8 cellular contexts compared by ENCODE assay signal in the genomic region with DNA sequence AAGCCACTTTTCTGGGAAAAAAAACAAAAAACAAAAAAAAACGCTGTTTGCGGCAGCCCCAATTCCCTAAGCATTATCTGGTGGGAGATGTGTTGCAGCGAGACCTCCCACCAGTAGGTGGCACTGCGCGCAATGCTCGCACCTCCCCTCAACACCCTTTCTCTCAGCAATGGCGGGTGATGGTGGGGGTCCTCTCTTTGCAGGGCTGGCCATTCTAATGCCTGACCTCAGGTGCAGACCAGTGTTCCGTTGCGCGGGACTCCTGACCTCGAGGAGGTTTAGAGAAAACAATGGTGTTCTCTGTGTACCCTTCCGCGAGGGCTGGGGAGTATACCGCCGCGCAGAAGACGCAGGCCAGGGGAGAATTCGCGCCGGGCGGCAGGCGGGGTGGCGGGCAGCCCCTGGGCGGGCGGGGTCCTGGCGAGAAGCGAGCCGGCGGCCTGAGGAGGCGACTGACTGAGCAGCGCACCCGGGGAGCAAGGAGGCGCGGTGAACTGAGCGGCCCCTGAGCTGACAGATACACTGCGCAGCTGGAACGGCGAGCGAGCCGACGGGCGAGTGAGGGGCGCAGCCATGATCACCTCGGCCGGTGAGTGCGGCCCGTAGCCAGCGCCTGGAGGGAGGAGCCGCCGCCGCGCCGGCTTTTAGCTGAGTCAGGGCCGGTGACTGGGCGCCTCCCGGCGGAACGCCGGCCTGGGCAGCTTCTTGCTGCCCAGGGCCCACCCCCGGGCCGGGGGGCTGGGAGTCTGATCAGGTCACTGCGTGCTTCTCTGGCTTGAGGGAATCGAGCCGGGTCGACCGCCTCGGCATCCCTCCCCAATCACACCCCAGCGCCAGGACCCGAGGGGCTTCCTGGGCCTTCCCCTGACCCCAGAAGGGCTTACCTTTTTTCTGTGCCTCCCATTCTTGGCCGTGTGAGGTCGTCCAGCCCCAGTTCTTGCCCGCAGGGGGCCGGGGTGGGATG. TPM values are rescaled to one million over a fixed set of nuclear protein-coding genes. Genes with fewer than 3 reads are reported as not detected.
DNase-seq lines count a peak whose midpoint lies in the region; ATAC-seq, FAIRE-seq and TF ChIP-seq lines count a peak whose summit lies in the region.

Gene PSMD1 (plus strand): TSS at position 415 of the 964 bp plus-strand sequence. CDS start 159 bp downstream, at position 574.

- H2AFZ ChIP-seq in OCI-LY7 (ENCODE audit: low read length), result peak within 1 kb of the TSS; percentile 59
- peak within 1 kb of the TSS; percentile 90 for H2AFZ ChIP-seq in endothelial cell of umbilical vein (ENCODE audit: low read depth, low read length)

- dilution Hi-C loops in endothelial cell of umbilical vein (cut with MboI; ENCODE audit: extremely low pct_ligation_motif_present, low sequenced_read_pairs), result no loop called here

- H3K9me1 ChIP-seq in endothelial cell of umbilical vein (replicated peaks; ENCODE audit: control insufficient read depth, extremely low read depth, insufficient read depth, low read length), result no peaks in the 10 kb centered on the region

- no peaks in the 10 kb centered on the region for H3K9me2 ChIP-seq in OCI-LY7 (ENCODE audit: insufficient read depth, low read length)

- intact Hi-C loops in OCI-LY7 (cut with micrococcal nuclease; ENCODE audit: unreplicated experiment), result no loop called here
- intact Hi-C loops in endothelial cell of umbilical vein (cut with micrococcal nuclease), result loop anchor here (1.0 kb wide), 1 partner anchor 142 kb away; the partner anchor contains the start of gene ARMC9

- TF ChIP-seq CTCF in OCI-LY7 (conservative IDR thresholded peaks at IDR 0.05; ENCODE audit: low read length) (peak; percentile 94), endothelial cell of umbilical vein (IDR thresholded peaks at IDR 0.05; ENCODE audit: extremely low read depth in 1 of 2, insufficient read depth in 1 of 2, low read depth in 1 of 2, low read length in 2 of 2) (peak; percentile 97 to 98)

- BruUV-seq in OCI-LY7 (replicated peaks; lab: Mats Ljungman, UMichigan) (no TSS peak), endothelial cell of umbilical vein (replicated peaks; lab: Mats Ljungman, UMichigan) (TSS peak; percentile 14)

- peaks cover 24% of the 10 kb centered on the region for H3K36me3 ChIP-seq in OCI-LY7 (ENCODE audit: insufficient read depth, low read length)
- peaks cover 0 to 3% of the 10 kb centered on the region in 2 experiments for H3K36me3 ChIP-seq in endothelial cell of umbilical vein (ENCODE audit: control insufficient read depth in 2 of 2, extremely low read depth in 1 of 2, insufficient read depth in 2 of 2, low read length in 2 of 2)

- H3K9ac ChIP-seq in endothelial cell of umbilical vein (replicated peaks; ENCODE audit: extremely low read depth, insufficient read depth, low read length), result peak within 1 kb of the TSS; percentile 98

- peak; percentile 71 for TF ChIP-seq POLR2A in endothelial cell of umbilical vein (IDR thresholded peaks at IDR 0.05; ENCODE audit: low read depth, low read length)

- ATAC-seq in GM21515 (IDR thresholded peaks at IDR 0.05; ENCODE audit: unreplicated experiment), result peak; percentile 77

- H3K4me1 ChIP-seq in OCI-LY7 (ENCODE audit: insufficient read depth, low read length, poor library complexity, severe bottlenecking) (peaks cover 33% of the 10 kb centered on the region), endothelial cell of umbilical vein (ENCODE audit: control insufficient read depth, extremely low read depth, insufficient read depth, low read length) (peaks cover 24% of the 10 kb centered on the region)

- peak within 1 kb of the TSS; percentile 47 for H3K27ac ChIP-seq in OCI-LY7 (ENCODE audit: low read depth, low read length, poor library complexity, severe bottlenecking)
- H3K27ac ChIP-seq in endothelial cell of umbilical vein (ENCODE audit: insufficient read depth, low read depth, low read length), result peak within 1 kb of the TSS; percentile 86

- FAIRE-seq in endothelial cell of umbilical vein (lab: Jason Lieb, UNC), result peak; percentile 78

- POLR2A ChIA-PET in OCI-LY7 (lab: Charles Lee), result interaction anchor here (0.5 to 1.9 kb wide), 2 partner anchors 13 to 150 kb away, joined by 3 to 5 read pairs; no protein-coding TSS in a partner anchor
- POLR2A ChIA-PET in endothelial cell of umbilical vein (lab: Charles Lee), result no interaction called here

- peak within 1 kb of the TSS; percentile 99 for H3K4me3 ChIP-seq in OCI-LY7 (ENCODE audit: low read depth, low read length, poor library complexity, severe bottlenecking)
- H3K4me3 ChIP-seq in endothelial cell of umbilical vein (replicated peaks in 1 of 3; ENCODE audit: insufficient read depth in 1 of 3, low read depth in 1 of 3, low read length in 3 of 3), result peak within 1 kb of the TSS; percentile 98 to 99 (median 99)

- H3K4me2 ChIP-seq in OCI-LY7 (ENCODE audit: low read length) (peak within 1 kb of the TSS; percentile 92), endothelial cell of umbilical vein (ENCODE audit: insufficient read depth, low read length) (peak within 1 kb of the TSS; percentile 86)

- H3K79me2 ChIP-seq in OCI-LY7 (ENCODE audit: insufficient read depth, low read depth, low read length) (peaks cover 48% of the 10 kb centered on the region), endothelial cell of umbilical vein (ENCODE audit: control insufficient read depth, insufficient read depth, low read length) (peaks cover 49% of the 10 kb centered on the region)

- peaks cover 27% of the 10 kb centered on the region for H4K20me1 ChIP-seq in OCI-LY7 (ENCODE audit: insufficient read depth, low read length)
- H4K20me1 ChIP-seq in endothelial cell of umbilical vein (replicated peaks; ENCODE audit: control insufficient read depth, extremely low read depth, insufficient read depth, low read length), result peaks cover 2% of the 10 kb centered on the region

- H3K9me3 ChIP-seq in OCI-LY7 (ENCODE audit: low read length) (no peaks in the 10 kb centered on the region), endothelial cell of umbilical vein (replicated peaks; ENCODE audit: control insufficient read depth, insufficient read depth, low read length) (no peaks in the 10 kb centered on the region)

- H3K27me3 ChIP-seq in endothelial cell of umbilical vein (ENCODE audit: control insufficient read depth in 2 of 2, insufficient read depth in 2 of 2, low read length in 2 of 2), result peaks cover 0 to 3% of the 10 kb centered on the region in 2 experiments

- CTCF ChIA-PET in OCI-LY7 (lab: Charles Lee; ENCODE audit: unreplicated experiment) (interaction anchor here (0.6 to 0.7 kb wide), 3 partner anchors 45 to 831 kb away, joined by 3 to 6 read pairs (median 5); partner anchors contain the start of gene SP140), endothelial cell of umbilical vein (lab: Charles Lee) (interaction anchor here (0.8 to 2.0 kb wide), 6 partner anchors 9 to 232 kb away, joined by 3 to 5 read pairs (median 4); partner anchors contain the start of gene C2orf72)

- DNase-seq in DMS114 treated with DMSO at 0.1 percent for 48 hours (lab: John Stamatoyannopoulos, UW; ENCODE audit: unreplicated experiment), result peak; percentile 82
- DNase-seq in HuH-7 (ENCODE audit: low spot score), result peak; percentile 93
- DNase-seq in OCI-LY7 (ENCODE audit: low spot score), result peak; percentile 95
- peak; percentile 86 for DNase-seq in activated T-cell treated with anti-CD3 and anti-CD28 coated beads for 1 hour (ENCODE audit: low read depth)
- DNase-seq in endothelial cell of umbilical vein (ENCODE audit: low read depth, low spot score), result peak; percentile 95
- DNase-seq in middle frontal gyrus (ENCODE audit: extremely low spot score, low spot score), result peak; percentile 85
- peak; percentile 78 to 89 for DNase-seq in stimulated activated CD8-positive, alpha-beta memory T cell treated with anti-CD3 and anti-CD28 coated beads, Interleukin-2, amount 100 ng/mL, for 48 hours (ENCODE audit: low read depth in 2 of 2)

TF ChIP-seq in endothelial cell of umbilical vein, 7 proteins besides CTCF, POLR2A, EP300 and RAD21:
- no peak for TF ChIP-seq EZH2 (IDR thresholded peaks at IDR 0.05; ENCODE audit: borderline replicate concordance, low read depth, low read length, severe bottlenecking)
- TF ChIP-seq FOS (IDR thresholded peaks at IDR 0.05; ENCODE audit: borderline replicate concordance, insufficient read depth, low read length), result peak; percentile 8
- peak; percentile 69 for TF ChIP-seq POLR2AphosphoS5 (IDR thresholded peaks at IDR 0.05; ENCODE audit: insufficient read depth, low read depth, low read length)
- no peak for TF ChIP-seq GATA2 (IDR thresholded peaks at IDR 0.05; ENCODE audit: insufficient read depth, insufficient read length, low read depth, low read length)
- peak; percentile 58 for TF ChIP-seq MYC (IDR thresholded peaks at IDR 0.05; ENCODE audit: low read depth, low read length)
TF ChIP-seq in endothelial cell of umbilical vein: peak in this region for 3.

RNA-seq across cellular contexts. Expression of gene PSMD1, which starts in this region (rescaled TPM):
- 60.5 and 74.5 TPM in 2 replicates for total RNA-seq in OCI-LY7 (2014; rRNA removed; shearing (Covaris generic))
- total RNA-seq in OCI-LY7 (2022) (81.2 and 105 TPM in 2 replicates), endothelial cell of umbilical vein (156 and 163 TPM in 2 replicates)
- polyA plus RNA-seq in endothelial cell of umbilical vein, result 209 and 249 TPM in 2 replicates
- 144 and 160 TPM in 2 replicates for polyA plus RNA-seq in endothelial cell of umbilical vein (2011; cell fraction: cytosol; rRNA removed)
- 143 and 171 TPM in 2 replicates for polyA plus RNA-seq in endothelial cell of umbilical vein (2011; cell fraction: nucleus; rRNA removed)
- 131 and 202 TPM in 2 replicates for polyA plus RNA-seq in endothelial cell of umbilical vein (2012)
- polyA minus RNA-seq in endothelial cell of umbilical vein, result 716 and 880 TPM in 2 replicates
- 72.1 TPM for polyA minus RNA-seq in endothelial cell of umbilical vein (2011; cell fraction: cytosol; rRNA and poly(A)+ RNA removed)
- 198 and 272 TPM in 2 replicates for polyA minus RNA-seq in endothelial cell of umbilical vein (2011; cell fraction: nucleus; rRNA and poly(A)+ RNA removed)

Comparison
In these comparisons a context has a peak if more than half of its experiments do, and no peak if none do; other contexts are left out.
1. Peak in every context shown above with its lines: DNase-seq, ATAC-seq, H3K4me3 ChIP-seq and H3K27ac ChIP-seq.